ENCODE assay signal across 20 cellular contexts in genomic region chr16:88196471-88197400, GRCh38.
"Had no signal": no experiment of that assay in that cellular context is flagged by ENCODE, and none has a peak within 500 bp of the region (broad histone marks: within the 10 kb centered on the region; RNA-seq: fewer than 3 reads in every experiment).

No MANE protein-coding gene starts in this region.

- H3K9me3 ChIP-seq: left ventricle myocardium inferior, neutrophil, right lobe of liver had no signal

- H3K4me1 ChIP-seq: left ventricle myocardium inferior, parathyroid adenoma, right lobe of liver had no signal

- H3K27me3 ChIP-seq: right lobe of liver had no signal

- H3K27ac ChIP-seq: left ventricle myocardium inferior, neutrophil, parathyroid adenoma, right lobe of liver had no signal

- H3K36me3 ChIP-seq: left ventricle myocardium inferior, neutrophil, right lobe of liver had no signal

- H3K4me3 ChIP-seq: left ventricle myocardium inferior, right lobe of liver, smooth muscle cell had no signal

- DNase-seq: activated CD4-positive, alpha-beta T cell treated with anti-CD3 and anti-CD28 coated beads for 1 hour; activated CD8-positive, alpha-beta memory T cell treated with anti-CD3 and anti-CD28 coated beads, Interleukin-2, amount 50 U/mL, for 48 hours; activated naive CD4-positive, alpha-beta T cell treated with anti-CD3 and anti-CD28 coated beads, Interleukin-2, amount 50 U/mL, for 16 hours; activated naive CD8-positive, alpha-beta T cell treated with anti-CD3 and anti-CD28 coated beads, Interleukin-2, amount 50 U/mL, for 24 hours; activated T-cell treated with anti-CD3 and anti-CD28 coated beads, Interleukin-2, amount 50 U/mL, for 48 hours; effector memory CD4-positive, alpha-beta T cell; foreskin melanocyte; kidney glomerular epithelial cell; left ventricle myocardium inferior; midbrain; right lobe of liver; stimulated activated CD4-positive, alpha-beta T cell treated with anti-CD3 and anti-CD28 coated beads, Interleukin-2, amount 100 ng/mL, for 48 hours; stimulated activated CD8-positive, alpha-beta memory T cell treated with anti-CD3 and anti-CD28 coated beads, Interleukin-4, amount 100 ng/mL, for 48 hours; stimulated activated naive B cell treated with anti-CD40 and anti-IgM and Interleukin-4, amounts not matched to agents 10 μg/mL and 1 μg/mL and 100 μg/mL, for 72 hours; T-helper 1 cell; trophoblast cell had no signal

- ATAC-seq: activated naive CD8-positive, alpha-beta T cell treated with anti-CD3 and anti-CD28 coated beads, Interleukin-2, amount 50 U/mL, for 24 hours; natural killer cell treated with Interleukin-12 subunit alpha and Interleukin-12 subunit beta and Interleukin-15 and Interleukin-18, amount 100 ng/mL, for 72 hours; right lobe of liver; stimulated activated naive B cell treated with anti-CD40 and anti-IgM and Interleukin-4, amounts not matched to agents 10 μg/mL and 1 μg/mL and 100 μg/mL, for 72 hours had no signal
